Comparison of ENCODE assay signal across 1 cellular context in genomic region chr5:150642991-150643710, GRCh38.
TF ChIP-seq lines count a peak whose summit lies in the region.

No MANE protein-coding gene starts in this region.

TF ChIP-seq in WTC11, 78 proteins besides CTCF, POLR2A, EP300 and RAD21:
- TF ChIP-seq CREB1 (CRISPR knock-in tag; IDR thresholded peaks at IDR 0.05) (no peak), NFYB (CRISPR knock-in tag; conservative IDR thresholded peaks at IDR 0.05; ENCODE audit: low read depth) (no peak), ZNF671 (CRISPR knock-in tag; IDR thresholded peaks at IDR 0.05) (no peak), ZNF121 (CRISPR knock-in tag; IDR thresholded peaks at IDR 0.05) (no peak), NR3C1 (CRISPR knock-in tag; conservative IDR thresholded peaks at IDR 0.05; ENCODE audit: low read depth) (no peak)
- TF ChIP-seq, protein P1, sequence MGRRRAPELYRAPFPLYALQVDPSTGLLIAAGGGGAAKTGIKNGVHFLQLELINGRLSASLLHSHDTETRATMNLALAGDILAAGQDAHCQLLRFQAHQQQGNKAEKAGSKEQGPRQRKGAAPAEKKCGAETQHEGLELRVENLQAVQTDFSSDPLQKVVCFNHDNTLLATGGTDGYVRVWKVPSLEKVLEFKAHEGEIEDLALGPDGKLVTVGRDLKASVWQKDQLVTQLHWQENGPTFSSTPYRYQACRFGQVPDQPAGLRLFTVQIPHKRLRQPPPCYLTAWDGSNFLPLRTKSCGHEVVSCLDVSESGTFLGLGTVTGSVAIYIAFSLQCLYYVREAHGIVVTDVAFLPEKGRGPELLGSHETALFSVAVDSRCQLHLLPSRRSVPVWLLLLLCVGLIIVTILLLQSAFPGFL (CRISPR knock-in tag; IDR thresholded peaks at IDR 0.05; ENCODE audit: borderline replicate concordance): no peak
- TF ChIP-seq, protein P2, sequence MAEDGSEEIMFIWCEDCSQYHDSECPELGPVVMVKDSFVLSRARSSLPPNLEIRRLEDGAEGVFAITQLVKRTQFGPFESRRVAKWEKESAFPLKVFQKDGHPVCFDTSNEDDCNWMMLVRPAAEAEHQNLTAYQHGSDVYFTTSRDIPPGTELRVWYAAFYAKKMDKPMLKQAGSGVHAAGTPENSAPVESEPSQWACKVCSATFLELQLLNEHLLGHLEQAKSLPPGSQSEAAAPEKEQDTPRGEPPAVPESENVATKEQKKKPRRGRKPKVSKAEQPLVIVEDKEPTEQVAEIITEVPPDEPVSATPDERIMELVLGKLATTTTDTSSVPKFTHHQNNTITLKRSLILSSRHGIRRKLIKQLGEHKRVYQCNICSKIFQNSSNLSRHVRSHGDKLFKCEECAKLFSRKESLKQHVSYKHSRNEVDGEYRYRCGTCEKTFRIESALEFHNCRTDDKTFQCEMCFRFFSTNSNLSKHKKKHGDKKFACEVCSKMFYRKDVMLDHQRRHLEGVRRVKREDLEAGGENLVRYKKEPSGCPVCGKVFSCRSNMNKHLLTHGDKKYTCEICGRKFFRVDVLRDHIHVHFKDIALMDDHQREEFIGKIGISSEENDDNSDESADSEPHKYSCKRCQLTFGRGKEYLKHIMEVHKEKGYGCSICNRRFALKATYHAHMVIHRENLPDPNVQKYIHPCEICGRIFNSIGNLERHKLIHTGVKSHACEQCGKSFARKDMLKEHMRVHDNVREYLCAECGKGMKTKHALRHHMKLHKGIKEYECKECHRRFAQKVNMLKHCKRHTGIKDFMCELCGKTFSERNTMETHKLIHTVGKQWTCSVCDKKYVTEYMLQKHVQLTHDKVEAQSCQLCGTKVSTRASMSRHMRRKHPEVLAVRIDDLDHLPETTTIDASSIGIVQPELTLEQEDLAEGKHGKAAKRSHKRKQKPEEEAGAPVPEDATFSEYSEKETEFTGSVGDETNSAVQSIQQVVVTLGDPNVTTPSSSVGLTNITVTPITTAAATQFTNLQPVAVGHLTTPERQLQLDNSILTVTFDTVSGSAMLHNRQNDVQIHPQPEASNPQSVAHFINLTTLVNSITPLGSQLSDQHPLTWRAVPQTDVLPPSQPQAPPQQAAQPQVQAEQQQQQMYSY (CRISPR knock-in tag; IDR thresholded peaks at IDR 0.05): no peak
- TF ChIP-seq, protein P3, sequence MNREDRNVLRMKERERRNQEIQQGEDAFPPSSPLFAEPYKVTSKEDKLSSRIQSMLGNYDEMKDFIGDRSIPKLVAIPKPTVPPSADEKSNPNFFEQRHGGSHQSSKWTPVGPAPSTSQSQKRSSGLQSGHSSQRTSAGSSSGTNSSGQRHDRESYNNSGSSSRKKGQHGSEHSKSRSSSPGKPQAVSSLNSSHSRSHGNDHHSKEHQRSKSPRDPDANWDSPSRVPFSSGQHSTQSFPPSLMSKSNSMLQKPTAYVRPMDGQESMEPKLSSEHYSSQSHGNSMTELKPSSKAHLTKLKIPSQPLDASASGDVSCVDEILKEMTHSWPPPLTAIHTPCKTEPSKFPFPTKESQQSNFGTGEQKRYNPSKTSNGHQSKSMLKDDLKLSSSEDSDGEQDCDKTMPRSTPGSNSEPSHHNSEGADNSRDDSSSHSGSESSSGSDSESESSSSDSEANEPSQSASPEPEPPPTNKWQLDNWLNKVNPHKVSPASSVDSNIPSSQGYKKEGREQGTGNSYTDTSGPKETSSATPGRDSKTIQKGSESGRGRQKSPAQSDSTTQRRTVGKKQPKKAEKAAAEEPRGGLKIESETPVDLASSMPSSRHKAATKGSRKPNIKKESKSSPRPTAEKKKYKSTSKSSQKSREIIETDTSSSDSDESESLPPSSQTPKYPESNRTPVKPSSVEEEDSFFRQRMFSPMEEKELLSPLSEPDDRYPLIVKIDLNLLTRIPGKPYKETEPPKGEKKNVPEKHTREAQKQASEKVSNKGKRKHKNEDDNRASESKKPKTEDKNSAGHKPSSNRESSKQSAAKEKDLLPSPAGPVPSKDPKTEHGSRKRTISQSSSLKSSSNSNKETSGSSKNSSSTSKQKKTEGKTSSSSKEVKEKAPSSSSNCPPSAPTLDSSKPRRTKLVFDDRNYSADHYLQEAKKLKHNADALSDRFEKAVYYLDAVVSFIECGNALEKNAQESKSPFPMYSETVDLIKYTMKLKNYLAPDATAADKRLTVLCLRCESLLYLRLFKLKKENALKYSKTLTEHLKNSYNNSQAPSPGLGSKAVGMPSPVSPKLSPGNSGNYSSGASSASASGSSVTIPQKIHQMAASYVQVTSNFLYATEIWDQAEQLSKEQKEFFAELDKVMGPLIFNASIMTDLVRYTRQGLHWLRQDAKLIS (CRISPR knock-in tag; IDR thresholded peaks at IDR 0.05; ENCODE audit: borderline replicate concordance): no peak
- TF ChIP-seq, protein P4, sequence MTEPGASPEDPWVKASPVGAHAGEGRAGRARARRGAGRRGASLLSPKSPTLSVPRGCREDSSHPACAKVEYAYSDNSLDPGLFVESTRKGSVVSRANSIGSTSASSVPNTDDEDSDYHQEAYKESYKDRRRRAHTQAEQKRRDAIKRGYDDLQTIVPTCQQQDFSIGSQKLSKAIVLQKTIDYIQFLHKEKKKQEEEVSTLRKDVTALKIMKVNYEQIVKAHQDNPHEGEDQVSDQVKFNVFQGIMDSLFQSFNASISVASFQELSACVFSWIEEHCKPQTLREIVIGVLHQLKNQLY (CRISPR knock-in tag; IDR thresholded peaks at IDR 0.05): no peak
- TF ChIP-seq, protein P5, sequence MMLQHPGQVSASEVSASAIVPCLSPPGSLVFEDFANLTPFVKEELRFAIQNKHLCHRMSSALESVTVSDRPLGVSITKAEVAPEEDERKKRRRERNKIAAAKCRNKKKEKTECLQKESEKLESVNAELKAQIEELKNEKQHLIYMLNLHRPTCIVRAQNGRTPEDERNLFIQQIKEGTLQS (CRISPR knock-in tag; conservative IDR thresholded peaks at IDR 0.05): no peak
TF ChIP-seq in WTC11: peak in this region for 0.
